ENCODE assay signal across 14 cellular contexts in the genomic region with DNA sequence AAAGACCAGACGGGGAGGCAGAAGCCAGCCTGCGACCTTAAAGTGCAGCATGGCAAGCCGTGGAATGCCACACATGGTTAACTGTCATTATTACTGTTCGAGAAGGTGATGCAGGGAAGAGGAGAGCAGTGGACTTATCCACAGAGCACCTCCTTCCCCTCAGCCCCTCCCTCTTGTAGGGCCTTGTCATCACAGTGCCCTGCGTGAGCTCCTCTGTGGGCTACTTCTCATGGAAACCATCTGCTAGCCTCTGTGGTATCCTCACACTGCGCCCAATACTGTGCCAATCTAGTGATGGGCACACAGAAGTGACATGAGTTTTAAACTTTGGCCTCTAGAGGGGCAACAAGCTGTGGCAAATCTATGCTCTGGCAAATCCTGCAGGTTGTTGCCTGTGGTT. TPM values are rescaled to one million over a fixed set of nuclear protein-coding genes. Genes with fewer than 3 reads are reported as not detected.
DNase-seq lines count a peak whose midpoint lies in the region; ATAC-seq and TF ChIP-seq lines count a peak whose summit lies in the region.
"Had no signal": no experiment of that assay in that cellular context is flagged by ENCODE, and none has a peak within 500 bp of the region (broad histone marks: within the 10 kb centered on the region; RNA-seq: fewer than 3 reads in every experiment).

No MANE protein-coding gene starts in this region.

- no peaks in the 10 kb centered on the region for H3K27me3 ChIP-seq in gastroesophageal sphincter
- no peaks in the 10 kb centered on the region for H3K27me3 ChIP-seq in left lung
- H3K27me3 ChIP-seq: cardiac muscle cell, esophagus muscularis mucosa had no signal

- H3K36me3 ChIP-seq in gastroesophageal sphincter: no peaks in the 10 kb centered on the region
- no peaks in the 10 kb centered on the region for H3K36me3 ChIP-seq in left lung
- H3K36me3 ChIP-seq: cardiac muscle cell, esophagus muscularis mucosa, prostate gland had no signal

- intact Hi-C loops in left lung (cut with DNase I): no loop called here

- TF ChIP-seq EP300 in gastroesophageal sphincter (IDR thresholded peaks at IDR 0.05): no peak

- DNase-seq in activated gamma-delta T cell treated with Interleukin-2 at 50 U/mL for 16 hours (peak; percentile 6), activated gamma-delta T cell (lab: John Stamatoyannopoulos, UW) (no peak), T-helper 9 cell (peak; percentile 6), HuH-7.5 (ENCODE audit: low spot score) (no peak), left lung (no peak)
- no peak for DNase-seq in central memory CD8-positive, alpha-beta T cell (ENCODE audit: low spot score in 2 of 2)
- peak; percentile 26 for DNase-seq in stimulated activated naive CD8-positive, alpha-beta T cell treated with anti-CD3 and anti-CD28 coated beads, Interleukin-15, Interleukin-2, amounts not matched to agents 100 U/mL and 50 U/mL, for 24 hours
- DNase-seq: DMS153, NCI-H2171 treated with DMSO at 0.1 percent for 48 hours, trophoblast cell had no signal

- no peaks in the 10 kb centered on the region for H3K4me1 ChIP-seq in gastroesophageal sphincter
- peaks cover 0 to 26% of the 10 kb centered on the region in 2 donors for H3K4me1 ChIP-seq in left lung
- H3K4me1 ChIP-seq: esophagus muscularis mucosa, prostate gland had no signal

- H3K27ac Mint-ChIP-seq in central memory CD8-positive, alpha-beta T cell (ENCODE audit: low read depth): peak overlapping the region; percentile 91

- H3K4me3 Mint-ChIP-seq in central memory CD8-positive, alpha-beta T cell: peak overlapping the region; percentile 81

- H3K9me3 ChIP-seq in gastroesophageal sphincter (no peaks in the 10 kb centered on the region), left lung (no peaks in the 10 kb centered on the region)
- H3K9me3 ChIP-seq: esophagus muscularis mucosa, prostate gland had no signal

- H3K27ac ChIP-seq in gastroesophageal sphincter (no peak overlapping the region), left lung (peak overlapping the region in 1 of 2 donors; percentile 77)
- H3K27ac ChIP-seq: cardiac muscle cell, prostate gland had no signal

- no peak overlapping the region for H3K4me3 ChIP-seq in gastroesophageal sphincter
- peak overlapping the region in 1 of 2 donors; percentile 40 for H3K4me3 ChIP-seq in left lung
- H3K4me3 ChIP-seq: cardiac muscle cell, prostate gland had no signal

- peaks cover 52% of the 10 kb centered on the region for H3K4me1 Mint-ChIP-seq in central memory CD8-positive, alpha-beta T cell

- H3K36me3 Mint-ChIP-seq in central memory CD8-positive, alpha-beta T cell (ENCODE audit: insufficient read depth): peaks cover 19% of the 10 kb centered on the region

- WGBS in gastroesophageal sphincter (ENCODE audit: low coverage in 1 of 2), 2 donors: 70 to 77% methylated on average over 4 to 6 of the region's 6 CpGs

- no peaks in the 10 kb centered on the region for H3K27me3 Mint-ChIP-seq in central memory CD8-positive, alpha-beta T cell

- ATAC-seq in central memory CD8-positive, alpha-beta T cell (replicated peaks; ENCODE audit: extremely low read depth, poor library complexity, severe bottlenecking): no peak
- peak; percentile 56 for ATAC-seq in stimulated activated naive CD8-positive, alpha-beta T cell treated with anti-CD3 and anti-CD28 coated beads, Interleukin-15, Interleukin-2, amounts not matched to agents 100 U/mL and 50 U/mL, for 24 hours
- ATAC-seq in gastroesophageal sphincter (no peak), left lung (no peak)

- no peak for TF ChIP-seq CTCF in gastroesophageal sphincter (IDR thresholded peaks at IDR 0.05)
- TF ChIP-seq CTCF in left lung (IDR thresholded peaks at IDR 0.05): no peak

- H3K9me3 Mint-ChIP-seq in central memory CD8-positive, alpha-beta T cell: no peaks in the 10 kb centered on the region

- no peak for TF ChIP-seq POLR2A in gastroesophageal sphincter (IDR thresholded peaks at IDR 0.05)

RNA-seq across cellular contexts. Expression of a gene that starts 18.2 kb away (rescaled TPM):
- 1 to 10 TPM; 3.8 to 8.9 (median 5.4) TPM for total RNA-seq in gastroesophageal sphincter
- total RNA-seq in left lung: 10 to 100 TPM in 1 of 2 donors, 1 to 10 TPM in 1; 9.7 to 14.1 TPM

RNA-seq across cellular contexts. Expression of a gene that starts 50.6 kb away (rescaled TPM):
- total RNA-seq in gastroesophageal sphincter (100 to 1,000 TPM in 1 of 4 donors, 10 to 100 TPM in 3; 39.7 to 101 (median 58.8) TPM), left lung (100 to 1,000 TPM; 130 to 162 TPM)

Comparison
In these comparisons a context has a peak if more than half of its experiments do, and no peak if none do; other contexts are left out.
1. DNase-seq: peak in activated gamma-delta T cell treated with Interleukin-2 at 50 U/mL for 16 hours (single experiment), T-helper 9 cell (single experiment) and stimulated activated naive CD8-positive, alpha-beta T cell treated with anti-CD3 and anti-CD28 coated beads, Interleukin-15, Interleukin-2, amounts not matched to agents 100 U/mL and 50 U/mL, for 24 hours (single experiment); none in activated gamma-delta T cell (single experiment), central memory CD8-positive, alpha-beta T cell (0 of 2), HuH-7.5 (single experiment) and left lung (0 of 2).